ENCODE assay signal across 14 cellular contexts in genomic region chr18:59559528-59559927, GRCh38.
DNase-seq lines count a peak whose midpoint lies in the region; ATAC-seq lines count a peak whose summit lies in the region.
"Had no signal": no experiment of that assay in that cellular context is flagged by ENCODE, and none has a peak within 500 bp of the region (broad histone marks: within the 10 kb centered on the region; RNA-seq: fewer than 3 reads in every experiment).

No MANE protein-coding gene starts in this region.

- intact Hi-C loops in Right ventricle myocardium inferior (cut with DNase I) (no loop called here), cardiac septum (cut with DNase I) (no loop called here), left ventricle myocardium superior (cut with micrococcal nuclease) (no loop called here)

- no peak for DNase-seq in Right ventricle myocardium inferior (ENCODE audit: missing footprints)
- DNase-seq in cardiac septum (ENCODE audit: low spot score), result no peak
- peak; percentile 22 for DNase-seq in MV-4-11 (lab: John Stamatoyannopoulos, UW)
- no peak for DNase-seq in left ventricle myocardium superior
- no peak for DNase-seq in effector CD8-positive, alpha-beta T cell (lab: John Stamatoyannopoulos, UW)
- DNase-seq in NCI-H187 (lab: John Stamatoyannopoulos, UW), result no peak
- DNase-seq: Caco-2; CD4-positive, CD25-positive, alpha-beta regulatory T cell; CD8-positive, alpha-beta T cell; DMS153; DND-41; GM23248; H7; HCEC 1CT had no signal

- ATAC-seq in Right ventricle myocardium inferior, result peak; percentile 15
- ATAC-seq in left ventricle myocardium superior, result peak; percentile 67
- ATAC-seq: CD8-positive, alpha-beta T cell had no signal
